Comparison of ENCODE assay signal across 8 cellular contexts in genomic region chr5:893137-893506, GRCh38. TPM values are rescaled to one million over a fixed set of nuclear protein-coding genes. Genes with fewer than 3 reads are reported as not detected.
DNase-seq lines count a peak whose midpoint lies in the region; ATAC-seq, FAIRE-seq and TF ChIP-seq lines count a peak whose summit lies in the region.

No MANE protein-coding gene starts in this region.

- H3K36me3 ChIP-seq in KOPT-K1 (ENCODE audit: insufficient read depth, low read length) = peaks cover 70% of the 10 kb centered on the region
- peaks cover 51% of the 10 kb centered on the region for H3K36me3 ChIP-seq in neuron (ENCODE audit: insufficient read depth, low read length)

- H3K27me3 ChIP-seq in neuron (ENCODE audit: insufficient read depth, low read length) = no peaks in the 10 kb centered on the region

- 3% methylated on average over 12 of the region's 31 CpGs for WGBS in A549 (ENCODE audit: missing lambda C conversion rate)

- peak; percentile 7 to 26; a peak in 3 of 6 replicates for ATAC-seq in A549
- peak; percentile 14 for ATAC-seq in GM19452 (IDR thresholded peaks at IDR 0.05; ENCODE audit: unreplicated experiment)

- POLR2A ChIA-PET in A549 (lab: Yijun Ruan, JAX) = interaction anchor here (1.9 kb wide), 1 partner anchor 10 kb away, joined by 7 read pairs; no protein-coding TSS in a partner anchor

- TF ChIP-seq EP300 in A549 (IDR thresholded peaks at IDR 0.05) = no peak

- H3K27ac ChIP-seq in A549 (peak overlapping the region; percentile 98 to 100), KOPT-K1 (ENCODE audit: low read depth, low read length, poor library complexity, severe bottlenecking) (peak overlapping the region; percentile 94), coronary artery (peak overlapping the region in 1 of 2 donors; percentile 72)

- H3K4me1 ChIP-seq in A549 (peaks cover 20% of the 10 kb centered on the region), neuron (ENCODE audit: insufficient read depth, low read length) (peaks cover 22% of the 10 kb centered on the region)

- H3K4me3 ChIP-seq in A549 = peak overlapping the region; percentile 96
- peak overlapping the region; percentile 87 for H3K4me3 ChIP-seq in coronary artery
- peak overlapping the region; percentile 98 for H3K4me3 ChIP-seq in neuron (ENCODE audit: low read length)

- no peak overlapping the region for H2AFZ ChIP-seq in neuron (ENCODE audit: low read depth, low read length)

- no peak for TF ChIP-seq POLR2A in A549 (IDR thresholded peaks at IDR 0.05; ENCODE audit: low read length)

- TF ChIP-seq RAD21 in A549 (conservative IDR thresholded peaks at IDR 0.05 in 1 of 2, IDR thresholded peaks at IDR 0.05 in 1 of 2) = no peak

- H3K9me3 ChIP-seq in A549 (no peaks in the 10 kb centered on the region), KOPT-K1 (ENCODE audit: insufficient read depth, low read length, poor library complexity, severe bottlenecking) (no peaks in the 10 kb centered on the region), neuron (ENCODE audit: low read length) (no peaks in the 10 kb centered on the region)

- no peak for DNase-seq in A549 (ENCODE audit: low read depth in 1 of 2, low spot score in 1 of 2)
- no peak for DNase-seq in coronary artery (ENCODE audit: low spot score)
- no peak for DNase-seq in NCI-H526 treated with DMSO at 0.1 percent for 48 hours (lab: John Stamatoyannopoulos, UW)
- DNase-seq in activated CD4-positive, alpha-beta T cell treated with anti-CD3 and anti-CD28 coated beads for 4 hours = no peak
- no peak for DNase-seq in NCI-H2196 (lab: John Stamatoyannopoulos, UW; ENCODE audit: unreplicated experiment)

- no peak for FAIRE-seq in A549 (lab: Jason Lieb, UNC)

- TF ChIP-seq CTCF in A549 (IDR thresholded peaks at IDR 0.05) (no peak), coronary artery (IDR thresholded peaks at IDR 0.05) (no peak)

- CTCF ChIA-PET in A549 (lab: Yijun Ruan, JAX) = interaction anchor here (0.8 to 8.9 kb wide), 6 partner anchors 11 to 576 kb away, joined by 3 to 89 read pairs (median 5); no protein-coding TSS in a partner anchor

- H3K4me2 ChIP-seq in A549 = peak overlapping the region; percentile 80

TF ChIP-seq in A549, 52 proteins besides CTCF, POLR2A, EP300 and RAD21:
- TF ChIP-seq CEBPB (IDR thresholded peaks at IDR 0.05) (no peak), BHLHE40 (IDR thresholded peaks at IDR 0.05; ENCODE audit: low read depth, low read length) (no peak), CHD4 (IDR thresholded peaks at IDR 0.05; ENCODE audit: borderline replicate concordance) (no peak), FOSB (CRISPR knock-in tag; IDR thresholded peaks at IDR 0.05) (no peak), ELK1 (IDR thresholded peaks at IDR 0.05; ENCODE audit: low read depth, low read length) (no peak), JUN (IDR thresholded peaks at IDR 0.05) (no peak), NFE2L2 (conservative IDR thresholded peaks at IDR 0.05; ENCODE audit: low read length) (no peak), HOXB5 (CRISPR knock-in tag; IDR thresholded peaks at IDR 0.05) (no peak), BCL3 (IDR thresholded peaks at IDR 0.05) (no peak)

RNA-seq across cellular contexts. Expression of gene TRIP13, which starts 0.4 kb away (rescaled TPM):
- 62.4 and 82.4 TPM in 2 replicates for polyA plus RNA-seq in A549 (2011; rRNA removed)
- polyA plus RNA-seq in A549 (2012; cell fraction: cytosol; rRNA removed) = 42.1 and 48.3 TPM in 2 replicates
- 32.4 and 42.7 TPM in 2 replicates for polyA plus RNA-seq in A549 (2012; cell fraction: nucleus; rRNA removed)
- polyA plus RNA-seq in A549 (2017; fragmentation: RNase III; extraction: RNeasy Plus Mini Kit Qiagen cat#74134 plus additional on column Dnase treatment) = 54.0 to 60.2 TPM (median 54.6 TPM) in 3 replicates
- 30.4 and 32.2 TPM in 2 replicates for polyA minus RNA-seq in A549 (2011; rRNA and poly(A)+ RNA removed)

RNA-seq across cellular contexts. Expression of gene BRD9, which starts 0.5 kb away (rescaled TPM):
- 11.6 and 15.8 TPM in 2 replicates for polyA plus RNA-seq in A549 (2011; rRNA removed)
- polyA plus RNA-seq in A549 (2012; cell fraction: cytosol; rRNA removed) = 13.1 and 14.0 TPM in 2 replicates
- polyA plus RNA-seq in A549 (2012; cell fraction: nucleus; rRNA removed) = 48.6 and 72.1 TPM in 2 replicates
- 28.9 to 31.0 TPM (median 29.6 TPM) in 3 replicates for polyA plus RNA-seq in A549 (2017; fragmentation: RNase III; extraction: RNeasy Plus Mini Kit Qiagen cat#74134 plus additional on column Dnase treatment)
- 19.2 and 25.4 TPM in 2 replicates for polyA minus RNA-seq in A549 (2011; rRNA and poly(A)+ RNA removed)

RNA-seq across cellular contexts. Expression of gene ZDHHC11, which starts 42.3 kb away (rescaled TPM):
- polyA plus RNA-seq in A549 (2011; rRNA removed) = 2.6 and 9.9 TPM in 2 replicates
- 3.8 and 4.7 TPM in 2 replicates for polyA plus RNA-seq in A549 (2012; cell fraction: cytosol; rRNA removed)
- 67.7 and 100 TPM in 2 replicates for polyA plus RNA-seq in A549 (2012; cell fraction: nucleus; rRNA removed)
- 12.9 to 16.0 TPM (median 13.7 TPM) in 3 replicates for polyA plus RNA-seq in A549 (2017; fragmentation: RNase III; extraction: RNeasy Plus Mini Kit Qiagen cat#74134 plus additional on column Dnase treatment)
- polyA minus RNA-seq in A549 (2011; rRNA and poly(A)+ RNA removed) = 13.4 and 20.0 TPM in 2 replicates
